8 cellular contexts compared by ENCODE assay signal in genomic region chr6:692858-693736, GRCh38. TPM values are rescaled to one million over a fixed set of nuclear protein-coding genes. Genes with fewer than 3 reads are reported as not detected.
A peak's percentile ranks its signal among the peaks of the same experiment; 100 is the strongest.
DNase-seq lines count a peak whose midpoint lies in the region; ATAC-seq and TF ChIP-seq lines count a peak whose summit lies in the region.

EXOC2 (minus strand) TSS chr6:693139; CDS start chr6:637818, 55,321 bp downstream.

- TF ChIP-seq CTCF in A673 (conservative IDR thresholded peaks at IDR 0.05; ENCODE audit: low read depth, low read length) (no peak), activated B cell treated with CpG ODN at 0.5 μM for 24 hours (IDR thresholded peaks at IDR 0.05) (no peak), cardiac fibroblast (IDR thresholded peaks at IDR 0.05; ENCODE audit: low read depth, low read length) (no peak), spleen (IDR thresholded peaks at IDR 0.05 in 8 of 11, conservative IDR thresholded peaks at IDR 0.05 in 3 of 11) (peak in 1 of 11 experiments; percentile 12)

- peaks cover 12% of the 10 kb centered on the region for H3K36me3 Mint-ChIP-seq in activated B cell treated with CpG ODN at 0.5 μM for 24 hours (ENCODE audit: low read depth)

- peak within 1 kb of the TSS; percentile 85 for H3K27ac Mint-ChIP-seq in activated B cell treated with CpG ODN at 0.5 μM for 24 hours

- 3 to 6% (median 3%) methylated on average over 36 to 64 of the region's 64 CpGs for WGBS in spleen, 5 donors

- peak in 2 of 3 donors; percentile 45 to 59 for TF ChIP-seq POLR2A in spleen (IDR thresholded peaks at IDR 0.05)

- no peaks in the 10 kb centered on the region for H3K27me3 Mint-ChIP-seq in activated B cell treated with CpG ODN at 0.5 μM for 24 hours

- H3K4me1 ChIP-seq in A673 (ENCODE audit: insufficient read depth, low read length, poor library complexity, severe bottlenecking) (peaks cover 9% of the 10 kb centered on the region), spleen (peaks cover 12 to 48% (median 22%) of the 10 kb centered on the region in 6 donors)

- peaks cover 30% of the 10 kb centered on the region for H3K4me1 Mint-ChIP-seq in activated B cell treated with CpG ODN at 0.5 μM for 24 hours

- no peaks in the 10 kb centered on the region for H3K27me3 ChIP-seq in A673 (replicated peaks; ENCODE audit: insufficient read depth, low read depth, low read length, poor library complexity)
- H3K27me3 ChIP-seq in spleen (replicated peaks in 1 of 7) = no peaks in the 10 kb centered on the region

- H3K27ac ChIP-seq in A673 (ENCODE audit: low read depth, low read length, poor library complexity, severe bottlenecking) (peak within 1 kb of the TSS; percentile 53), spleen (peak within 1 kb of the TSS; percentile 75 to 94 (median 86))

- H3K4me3 ChIP-seq in A673 (ENCODE audit: low read depth, low read length, poor library complexity, severe bottlenecking) (peak within 1 kb of the TSS; percentile 83), cardiac fibroblast (replicated peaks in 1 of 2; ENCODE audit: low read depth in 2 of 2, low read length in 2 of 2) (peak within 1 kb of the TSS; percentile 87 to 97), spleen (peak within 1 kb of the TSS; percentile 79 to 99 (median 92))

- ATAC-seq in GM18517 (IDR thresholded peaks at IDR 0.05; ENCODE audit: unreplicated experiment) (peak; percentile 84), HG03025 (IDR thresholded peaks at IDR 0.05; ENCODE audit: low FRiP score, unreplicated experiment) (peak; percentile 83), activated B cell treated with CpG ODN at 0.5 μM for 24 hours (ENCODE audit: low read depth) (peak; percentile 85)

- H3K9me3 Mint-ChIP-seq in activated B cell treated with CpG ODN at 0.5 μM for 24 hours = no peaks in the 10 kb centered on the region

- DNase-seq in A673 (ENCODE audit: low spot score) (peak; percentile 90), NCI-H2171 treated with DMSO at 0.1 percent for 48 hours (lab: John Stamatoyannopoulos, UW) (peak; percentile 75), activated B cell treated with CpG ODN at 0.5 μM for 24 hours (peak; percentile 82), cardiac fibroblast (ENCODE audit: low read depth in 2 of 2) (peak; percentile 79 to 85), inferior parietal cortex (ENCODE audit: extremely low spot score) (peak; percentile 86), spleen (peak; percentile 98)

- no TSS peak for BruUV-seq in A673 (replicated peaks; lab: Mats Ljungman, UMichigan)

- H3K36me3 ChIP-seq in A673 (ENCODE audit: insufficient read depth, low read length, poor library complexity, severe bottlenecking) (no peaks in the 10 kb centered on the region), spleen (peaks cover 0 to 22% (median 4%) of the 10 kb centered on the region in 6 donors)

- intact Hi-C loops in A673 (cut with micrococcal nuclease; ENCODE audit: unreplicated experiment) = no loop called here
- intact Hi-C loops in activated B cell treated with CpG ODN at 0.5 μM for 24 hours (cut with micrococcal nuclease) = loop anchor here (1.0 to 2.0 kb wide), 2 partner anchors 18 to 26 kb away; no protein-coding TSS in a partner anchor
- intact Hi-C loops in spleen (cut with DNase I; ENCODE audit: low total_unique reads) = no loop called here

- H3K9me3 ChIP-seq in A673 (ENCODE audit: low read depth, low read length, poor library complexity, severe bottlenecking) (no peaks in the 10 kb centered on the region), spleen (no peaks in the 10 kb centered on the region)

- peak within 1 kb of the TSS; percentile 96 for H3K4me3 Mint-ChIP-seq in activated B cell treated with CpG ODN at 0.5 μM for 24 hours

- POLR2A ChIA-PET in A673 (lab: Charles Lee; ENCODE audit: low non-redundant PET) (no interaction called here), activated B cell treated with CpG ODN at 0.5 μM for 24 hours (lab: Charles Lee) (interaction anchor here (0.5 to 2.7 kb wide), 4 partner anchors 9 to 71 kb away, joined by 3 to 22 read pairs (median 6); no protein-coding TSS in a partner anchor)

- CTCF ChIA-PET in A673 (lab: Charles Lee) = interaction anchor here (0.8 kb wide), 1 partner anchor 29 kb away, joined by 8 read pairs; no protein-coding TSS in a partner anchor
- CTCF ChIA-PET in activated B cell treated with CpG ODN at 0.5 μM for 24 hours (lab: Charles Lee) = interaction anchor here (1.1 kb wide), 1 partner anchor 17 kb away, joined by 3 read pairs; no protein-coding TSS in a partner anchor

RNA-seq across cellular contexts. Expression of gene EXOC2, which starts in this region (rescaled TPM):
- 22.4 and 28.2 TPM in 2 replicates for total RNA-seq in A673 (2021)
- total RNA-seq in activated B cell treated with CpG ODN at 0.5 μM for 24 hours = 29.8 and 30.8 TPM in 2 replicates
- total RNA-seq in spleen = 10 to 100 TPM; 21.1 to 32.8 (median 28.2) TPM
- 10 to 100 TPM in 1 of 3 donors, 1 to 10 TPM in 2; 7.0 to 10.6 (median 8.1) TPM for polyA plus RNA-seq in spleen

Comparison
In these comparisons a context has a peak if more than half of its experiments do, and no peak if none do; other contexts are left out.
1. Peak in every context shown above with its lines: DNase-seq, ATAC-seq, H3K4me3 ChIP-seq and H3K27ac ChIP-seq.